26 cellular contexts compared by ENCODE assay signal in genomic region chr3:105979961-105980360, GRCh38.
"Had no signal": no experiment of that assay in that cellular context is flagged by ENCODE, and none has a peak within 500 bp of the region (broad histone marks: within the 10 kb centered on the region; RNA-seq: fewer than 3 reads in every experiment).

No MANE protein-coding gene starts in this region.

- H3K4me3 ChIP-seq: breast epithelium, SK-N-MC had no signal

- H3K4me1 ChIP-seq: breast epithelium had no signal

- H3K27me3 ChIP-seq: breast epithelium had no signal

- H3K36me3 ChIP-seq: breast epithelium, WERI-Rb-1 had no signal

- H3K27ac ChIP-seq: breast epithelium, SK-N-MC, WERI-Rb-1 had no signal

- ATAC-seq: activated CD4-positive, alpha-beta T cell treated with anti-CD3 and anti-CD28 coated beads for 36 hours; activated T-helper 17 cell treated with anti-CD3 and anti-CD28 coated beads, Interleukin-2, amount 50 U/mL, for 72 hours; Panc1; Right ventricle myocardium inferior; T-cell had no signal

- H3K9me3 ChIP-seq: breast epithelium had no signal

- DNase-seq: activated CD4-positive, alpha-beta memory T cell treated with anti-CD3 and anti-CD28 coated beads, Interleukin-2, amount 10 ng/mL, durations not matched to agents 7 days and 5 days; activated CD4-positive, alpha-beta T cell treated with anti-CD3 and anti-CD28 coated beads for 36 hours; activated CD4-positive, alpha-beta T cell treated with anti-CD3 and anti-CD28 coated beads, Interleukin-2, amount 50 U/mL, for 1 hour; activated gamma-delta T cell; activated naive CD4-positive, alpha-beta T cell treated with anti-CD3 and anti-CD28 coated beads for 36 hours; activated T-cell treated with anti-CD3 and anti-CD28 coated beads for 4 hours; activated T-cell treated with anti-CD3 and anti-CD28 coated beads, Interleukin-2, amount 50 U/mL, for 48 hours; caudate nucleus; Kasumi-1; NCI-H1048; NCI-H146; NCI-H187 treated with DMSO at 0.1 percent for 48 hours; NCI-H2081 treated with DMSO at 0.1 percent for 48 hours; NCI-H2171; NCI-H345; NCI-H510A; NCI-H526 treated with DMSO at 0.1 percent for 48 hours; NCI-H82; RPMI8226; T-cell; WERI-Rb-1 had no signal
